ENCODE assay signal across 16 cellular contexts in genomic region chr21:38921511-38922215, GRCh38.
DNase-seq lines count a peak whose midpoint lies in the region; ATAC-seq and TF ChIP-seq lines count a peak whose summit lies in the region.
"Had no signal": no experiment of that assay in that cellular context is flagged by ENCODE, and none has a peak within 500 bp of the region (broad histone marks: within the 10 kb centered on the region; RNA-seq: fewer than 3 reads in every experiment).

No MANE protein-coding gene starts in this region.

- H3K9me3 ChIP-seq in Caco-2 = no peaks in the 10 kb centered on the region
- H3K9me3 ChIP-seq in SJSA1 (replicated peaks) = no peaks in the 10 kb centered on the region
- no peaks in the 10 kb centered on the region for H3K9me3 ChIP-seq in OCI-LY7 (ENCODE audit: low read length)

- H3K27me3 ChIP-seq in Caco-2 (replicated peaks; ENCODE audit: control insufficient read depth, insufficient read depth, low read length) (no peaks in the 10 kb centered on the region), SJSA1 (replicated peaks) (no peaks in the 10 kb centered on the region)

- CTCF ChIA-PET in Caco-2 (lab: Charles Lee) = interaction anchor here (0.6 kb wide), 1 partner anchor 137 kb away, joined by 3 read pairs; no protein-coding TSS in a partner anchor
- CTCF ChIA-PET in OCI-LY7 (lab: Charles Lee; ENCODE audit: unreplicated experiment) = no interaction called here

- no peaks in the 10 kb centered on the region for H3K36me3 ChIP-seq in Caco-2 (ENCODE audit: control insufficient read depth, insufficient read depth, low read length)
- H3K36me3 ChIP-seq in SJSA1 = no peaks in the 10 kb centered on the region
- no peaks in the 10 kb centered on the region for H3K36me3 ChIP-seq in OCI-LY7 (ENCODE audit: insufficient read depth, low read length)

- H3K27ac ChIP-seq in SJSA1 = peak overlapping the region; percentile 53
- no peak overlapping the region for H3K27ac ChIP-seq in OCI-LY7 (ENCODE audit: low read depth, low read length, poor library complexity, severe bottlenecking)

- no peak overlapping the region for H3K4me3 Mint-ChIP-seq in Caco-2 (ENCODE audit: unreplicated experiment)
- H3K4me3 Mint-ChIP-seq: activated naive CD4-positive, alpha-beta T cell treated with anti-CD3 and anti-CD28 coated beads, Interleukin-2, amount 50 U/mL, for 24 hours; memory B cell; type B pancreatic cell had no signal

- BruUV-seq in Caco-2 (replicated peaks; lab: Mats Ljungman, UMichigan) (no TSS peak), OCI-LY7 (replicated peaks; lab: Mats Ljungman, UMichigan) (no TSS peak)

- H3K4me3 ChIP-seq in Caco-2 (ENCODE audit: low read depth, low read length) (no peak overlapping the region), SJSA1 (no peak overlapping the region), fibroblast of the aortic adventitia (ENCODE audit: low read depth, low read length) (no peak overlapping the region), OCI-LY7 (ENCODE audit: low read depth, low read length, poor library complexity, severe bottlenecking) (no peak overlapping the region)

- H4K20me1 ChIP-seq in OCI-LY7 (ENCODE audit: insufficient read depth, low read length) = no peaks in the 10 kb centered on the region

- H3K4me1 ChIP-seq in Caco-2 (peaks cover 48% of the 10 kb centered on the region), SJSA1 (replicated peaks) (peaks cover 69% of the 10 kb centered on the region), OCI-LY7 (ENCODE audit: insufficient read depth, low read length, poor library complexity, severe bottlenecking) (no peaks in the 10 kb centered on the region)

- POLR2A ChIA-PET in Caco-2 (lab: Charles Lee) (no interaction called here), OCI-LY7 (lab: Charles Lee) (interaction anchor here (0.7 kb wide), 1 partner anchor 1571 kb away, joined by 3 read pairs; no protein-coding TSS in a partner anchor)

- no peak overlapping the region for H2AFZ ChIP-seq in OCI-LY7 (ENCODE audit: low read length)

- H3K27ac Mint-ChIP-seq in Caco-2 (ENCODE audit: unreplicated experiment) = peak overlapping the region; percentile 61
- H3K27ac Mint-ChIP-seq in activated naive CD4-positive, alpha-beta T cell treated with anti-CD3 and anti-CD28 coated beads, Interleukin-2, amount 50 U/mL, for 72 hours = no peak overlapping the region
- H3K27ac Mint-ChIP-seq: activated naive CD4-positive, alpha-beta T cell treated with anti-CD3 and anti-CD28 coated beads, Interleukin-2, amount 50 U/mL, for 24 hours; memory B cell; type B pancreatic cell had no signal

- intact Hi-C loops in Caco-2 (cut with micrococcal nuclease; ENCODE audit: unreplicated experiment) = no loop called here
- intact Hi-C loops in OCI-LY7 (cut with micrococcal nuclease; ENCODE audit: unreplicated experiment) = no loop called here

- H3K9me2 ChIP-seq in OCI-LY7 (ENCODE audit: insufficient read depth, low read length) = no peaks in the 10 kb centered on the region

- H3K4me2 ChIP-seq in OCI-LY7 (ENCODE audit: low read length) = no peak overlapping the region

- H3K4me1 Mint-ChIP-seq in Caco-2 (ENCODE audit: low read depth, unreplicated experiment) = peaks cover 33% of the 10 kb centered on the region
- H3K4me1 Mint-ChIP-seq: activated naive CD4-positive, alpha-beta T cell treated with anti-CD3 and anti-CD28 coated beads, Interleukin-2, amount 50 U/mL, for 24 hours; memory B cell had no signal

- H3K79me2 ChIP-seq in OCI-LY7 (ENCODE audit: insufficient read depth, low read depth, low read length) = no peaks in the 10 kb centered on the region

- H3K36me3 Mint-ChIP-seq in Caco-2 (ENCODE audit: insufficient read depth, unreplicated experiment) = no peaks in the 10 kb centered on the region
- H3K36me3 Mint-ChIP-seq in activated naive CD4-positive, alpha-beta T cell treated with anti-CD3 and anti-CD28 coated beads, Interleukin-2, amount 50 U/mL, for 72 hours = no peaks in the 10 kb centered on the region
- H3K36me3 Mint-ChIP-seq: activated naive CD4-positive, alpha-beta T cell treated with anti-CD3 and anti-CD28 coated beads, Interleukin-2, amount 50 U/mL, for 24 hours; memory B cell; type B pancreatic cell had no signal

- TF ChIP-seq CTCF in Caco-2 (IDR thresholded peaks at IDR 0.05; ENCODE audit: insufficient read depth in 1 of 2, low read depth in 1 of 2, low read length in 1 of 2, severe bottlenecking in 1 of 2, unreplicated experiment in 1 of 2) = no peak
- no peak for TF ChIP-seq CTCF in fibroblast of the aortic adventitia (IDR thresholded peaks at IDR 0.05; ENCODE audit: insufficient read depth, low read length)
- no peak for TF ChIP-seq CTCF in OCI-LY7 (conservative IDR thresholded peaks at IDR 0.05; ENCODE audit: low read length)

- no peaks in the 10 kb centered on the region for H3K27me3 Mint-ChIP-seq in Caco-2 (ENCODE audit: insufficient read depth, unreplicated experiment)
- H3K27me3 Mint-ChIP-seq: type B pancreatic cell had no signal

- ATAC-seq in activated naive CD4-positive, alpha-beta T cell treated with anti-CD3 and anti-CD28 coated beads, Interleukin-2, amount 50 U/mL, for 72 hours = no peak
- ATAC-seq: Panc1 had no signal

- no peak for DNase-seq in Caco-2
- no peak for DNase-seq in SJSA1 (ENCODE audit: low read depth in 1 of 2, low spot score in 2 of 2)
- peak; percentile 60 for DNase-seq in fibroblast of the aortic adventitia (ENCODE audit: low read depth)
- DNase-seq in renal cortical epithelial cell (ENCODE audit: low read depth) = peak; percentile 96
- DNase-seq in activated naive CD4-positive, alpha-beta T cell treated with anti-CD3 and anti-CD28 coated beads, Interleukin-2, amount 50 U/mL, for 72 hours (ENCODE audit: low spot score in 2 of 2) = no peak
- DNase-seq in kidney glomerular epithelial cell (lab: John Stamatoyannopoulos, UW) = no peak
- no peak for DNase-seq in SHP77 (lab: John Stamatoyannopoulos, UW)
- no peak for DNase-seq in OCI-LY7 (ENCODE audit: low spot score)
- DNase-seq: DND-41, Kasumi-1, NCI-H2171 treated with DMSO at 0.1 percent for 48 hours, retina had no signal

- H3K9me3 Mint-ChIP-seq in Caco-2 (ENCODE audit: unreplicated experiment) = no peaks in the 10 kb centered on the region
- H3K9me3 Mint-ChIP-seq in activated naive CD4-positive, alpha-beta T cell treated with anti-CD3 and anti-CD28 coated beads, Interleukin-2, amount 50 U/mL, for 72 hours = peaks cover 0 to 6% of the 10 kb centered on the region in 2 donors
- H3K9me3 Mint-ChIP-seq: activated naive CD4-positive, alpha-beta T cell treated with anti-CD3 and anti-CD28 coated beads, Interleukin-2, amount 50 U/mL, for 24 hours; type B pancreatic cell had no signal

Comparison
In these comparisons a context has a peak if more than half of its experiments do, and no peak if none do; other contexts are left out.
1. DNase-seq: peak in fibroblast of the aortic adventitia (single experiment) and renal cortical epithelial cell (single experiment); none in Caco-2 (0 of 2), SJSA1 (0 of 2), activated naive CD4-positive, alpha-beta T cell treated with anti-CD3 and anti-CD28 coated beads, Interleukin-2, amount 50 U/mL, for 72 hours (0 of 2), kidney glomerular epithelial cell (single experiment), SHP77 (0 of 2) and OCI-LY7 (single experiment).